10 cellular contexts compared by ENCODE assay signal in genomic region chr21:45971487-45972352, GRCh38. TPM values are rescaled to one million over a fixed set of nuclear protein-coding genes. Genes with fewer than 3 reads are reported as not detected.
DNase-seq lines count a peak whose midpoint lies in the region; ATAC-seq and TF ChIP-seq lines count a peak whose summit lies in the region.
"Had no signal": no experiment of that assay in that cellular context is flagged by ENCODE, and none has a peak within 500 bp of the region (broad histone marks: within the 10 kb centered on the region; RNA-seq: fewer than 3 reads in every experiment).

No MANE protein-coding gene starts in this region.

- H3K4me2 ChIP-seq in smooth muscle cell, result peak overlapping the region; percentile 90

- no peak for ATAC-seq in GM19397 (IDR thresholded peaks at IDR 0.05; ENCODE audit: unreplicated experiment)

- H3K27me3 ChIP-seq in smooth muscle cell (ENCODE audit: low read depth), result no peaks in the 10 kb centered on the region

- no peaks in the 10 kb centered on the region for H3K79me2 ChIP-seq in smooth muscle cell (ENCODE audit: low read depth)

- no peaks in the 10 kb centered on the region for H3K9me3 ChIP-seq in ES-I3 (ENCODE audit: control insufficient read depth, insufficient read depth, low read length)
- H3K9me3 ChIP-seq in smooth muscle cell (replicated peaks; ENCODE audit: low read depth), result no peaks in the 10 kb centered on the region

- peak overlapping the region; percentile 96 for H3K27ac ChIP-seq in smooth muscle cell (ENCODE audit: low read depth)

- no peak for TF ChIP-seq CTCF in smooth muscle cell (IDR thresholded peaks at IDR 0.05; ENCODE audit: borderline replicate concordance, insufficient read depth, poor library complexity, severe bottlenecking)

- DNase-seq in astrocyte of the hippocampus (ENCODE audit: low read depth, low spot score) (peak; percentile 35), iPS-NIHi11 (ENCODE audit: low spot score) (peak; percentile 5), smooth muscle cell (lab: John Stamatoyannopoulos, UW; ENCODE audit: unreplicated experiment) (no peak), SKM-1 (lab: John Stamatoyannopoulos, UW; ENCODE audit: unreplicated experiment) (no peak), dermis blood vessel endothelial cell (no peak), CD1c-positive myeloid dendritic cell (ENCODE audit: extremely low spot score) (no peak)
- DNase-seq: RPMI8226; stimulated activated naive B cell treated with anti-CD40 and anti-IgM and Interleukin-4, amounts not matched to agents 10 μg/mL and 1 μg/mL and 100 μg/mL, for 72 hours had no signal

- H4K20me1 ChIP-seq in smooth muscle cell (ENCODE audit: low read depth), result no peaks in the 10 kb centered on the region

- H3F3A ChIP-seq in smooth muscle cell (ENCODE audit: low read depth), result peaks cover 22% of the 10 kb centered on the region

- H3K9ac ChIP-seq in ES-I3 (ENCODE audit: low read depth, low read length) (peak overlapping the region; percentile 76), smooth muscle cell (ENCODE audit: low read depth) (peak overlapping the region; percentile 84)

- no peak overlapping the region for H2AFZ ChIP-seq in smooth muscle cell (ENCODE audit: low read depth)

- WGBS in smooth muscle cell (ENCODE audit: low lambda C conversion rate), result 42% methylated on average over 22 of the region's 24 CpGs

- H3K4me3 ChIP-seq in smooth muscle cell, result no peak overlapping the region

- H3K36me3 ChIP-seq in ES-I3 (ENCODE audit: insufficient read depth, low read length) (no peaks in the 10 kb centered on the region), smooth muscle cell (ENCODE audit: low read depth) (no peaks in the 10 kb centered on the region)

- H3K4me1 ChIP-seq in ES-I3 (ENCODE audit: insufficient read depth, low read length) (peaks cover 15% of the 10 kb centered on the region; the same call in 1 of the 2 replicates), smooth muscle cell (ENCODE audit: low read depth) (peaks cover 31% of the 10 kb centered on the region)

RNA-seq across cellular contexts. Expression of gene COL6A1, which starts 9.8 kb away (rescaled TPM):
- total RNA-seq in smooth muscle cell (1,267 and 1,292 TPM in 2 replicates), dermis blood vessel endothelial cell (8.5 and 32.7 TPM in 2 replicates)
- polyA plus RNA-seq in smooth muscle cell, result 2,075 and 2,827 TPM in 2 replicates

Comparison
In these comparisons a context has a peak if more than half of its experiments do, and no peak if none do; other contexts are left out.
1. DNase-seq: peak in astrocyte of the hippocampus (single experiment) and iPS-NIHi11 (single experiment); none in smooth muscle cell (single experiment), SKM-1 (single experiment), dermis blood vessel endothelial cell (single experiment) and CD1c-positive myeloid dendritic cell (single experiment).
2. RNA of gene COL6A1, which starts 9.8 kb away (total RNA-seq): 1,267 to 1,292 TPM in smooth muscle cell; 8.5 to 32.7 TPM in dermis blood vessel endothelial cell; every median in the first group is over 10 times any median in the second.